Comparison of ENCODE assay signal across 8 cellular contexts in genomic region chr4:80610845-80611244, GRCh38.
DNase-seq lines count a peak whose midpoint lies in the region; ATAC-seq, FAIRE-seq and TF ChIP-seq lines count a peak whose summit lies in the region.

No MANE protein-coding gene starts in this region.

- peak; percentile 87 for FAIRE-seq in GM18507 (lab: Jason Lieb, UNC)

- H3K27me3 ChIP-seq in left lung (no peaks in the 10 kb centered on the region), testis (no peaks in the 10 kb centered on the region)

- H3K4me1 Mint-ChIP-seq in HFFc6 (ENCODE audit: low read depth): peaks cover 34% of the 10 kb centered on the region

- H3K36me3 ChIP-seq in left lung: no peaks in the 10 kb centered on the region
- no peaks in the 10 kb centered on the region for H3K36me3 ChIP-seq in testis (ENCODE audit: low read depth, missing control alignments)

- H3K4me3 Mint-ChIP-seq in HFFc6: no peak overlapping the region

- no peaks in the 10 kb centered on the region for H3K9me3 ChIP-seq in left lung
- H3K9me3 ChIP-seq in testis: no peaks in the 10 kb centered on the region

- 59 to 69% methylated on average over 2 of the region's 2 CpGs for WGBS in testis, 2 donors

- H3K4me1 ChIP-seq in left lung: peaks cover 0 to 4% of the 10 kb centered on the region in 2 donors
- no peaks in the 10 kb centered on the region for H3K4me1 ChIP-seq in testis

- H3K4me3 ChIP-seq in left lung (no peak overlapping the region), testis (no peak overlapping the region)

- H3K27ac ChIP-seq in left lung (no peak overlapping the region), testis (no peak overlapping the region)

- no peak for DNase-seq in GM18507 (ENCODE audit: extremely low spot score, insufficient read length, low read depth)
- DNase-seq in HFFc6: peak; percentile 20
- peak; percentile 96 for DNase-seq in NAMALWA (ENCODE audit: low spot score)
- DNase-seq in left lung: no peak
- no peak for DNase-seq in testis
- no peak for DNase-seq in epidermal melanocyte (ENCODE audit: insufficient read length, low spot score)
- DNase-seq in RPMI8226: no peak
- no peak for DNase-seq in SIG-M5 (lab: John Stamatoyannopoulos, UW)

- intact Hi-C loops in left lung (cut with DNase I) (no loop called here), testis (cut with DNase I; ENCODE audit: low total_unique reads) (no loop called here)

- H3K9me3 Mint-ChIP-seq in HFFc6: no peaks in the 10 kb centered on the region

- H3K27ac Mint-ChIP-seq in HFFc6: no peak overlapping the region

- TF ChIP-seq CTCF in HFFc6 (IDR thresholded peaks at IDR 0.05) (no peak), left lung (IDR thresholded peaks at IDR 0.05) (no peak), testis (IDR thresholded peaks at IDR 0.05) (no peak)

- no peaks in the 10 kb centered on the region; the same call in 1 of the 2 replicates for H3K27me3 Mint-ChIP-seq in HFFc6 (ENCODE audit: insufficient read depth)

- H3K36me3 Mint-ChIP-seq in HFFc6 (ENCODE audit: low read depth): no peaks in the 10 kb centered on the region; the same call in 1 of the 2 replicates

- no peak for TF ChIP-seq POLR2A in testis (IDR thresholded peaks at IDR 0.05)

- peak; percentile 6 for ATAC-seq in left lung

Comparison
In these comparisons a context has a peak if more than half of its experiments do, and no peak if none do; other contexts are left out.
1. DNase-seq: peak in HFFc6 (single experiment) and NAMALWA (single experiment); none in GM18507 (single experiment), left lung (0 of 2), testis (single experiment), epidermal melanocyte (single experiment), RPMI8226 (single experiment) and SIG-M5 (single experiment).